Comparison of ENCODE assay signal across 22 cellular contexts in genomic region chr15:76391847-76392246, GRCh38.
DNase-seq lines count a peak whose midpoint lies in the region; TF ChIP-seq lines count a peak whose summit lies in the region.
"Had no signal": no experiment of that assay in that cellular context is flagged by ENCODE, and none has a peak within 500 bp of the region (broad histone marks: within the 10 kb centered on the region; RNA-seq: fewer than 3 reads in every experiment).

No MANE protein-coding gene starts in this region.

- no peak overlapping the region for H3K4me3 ChIP-seq in HEK293 (ENCODE audit: low read depth, low read length)
- no peak overlapping the region for H3K4me3 ChIP-seq in LNCaP clone FGC (ENCODE audit: low read depth, low read length)
- no peak overlapping the region for H3K4me3 ChIP-seq in foreskin fibroblast (ENCODE audit: low read depth in 1 of 2, low read length in 2 of 2)
- H3K4me3 ChIP-seq: GM23338, HAP-1 had no signal

- no peaks in the 10 kb centered on the region for H3K9me3 ChIP-seq in HEK293 (ENCODE audit: control insufficient read depth, insufficient read depth, low read depth, low read length)
- H3K9me3 ChIP-seq: Caco-2 had no signal

- peaks cover 10% of the 10 kb centered on the region for H3K4me1 ChIP-seq in HEK293 (ENCODE audit: control insufficient read depth, insufficient read depth, low read length)

- CTCF ChIA-PET in HEK293 (lab: Yijun Ruan, JAX): interaction anchor here (0.6 to 1.4 kb wide), 5 partner anchors 8 to 475 kb away, joined by 3 to 4 read pairs (median 3); no protein-coding TSS in a partner anchor

- H3K36me3 ChIP-seq in HEK293 (ENCODE audit: control insufficient read depth in 2 of 2, insufficient read depth in 1 of 2, low read length in 2 of 2): no peaks in the 10 kb centered on the region
- H3K36me3 ChIP-seq: HAP-1 had no signal

- TF ChIP-seq CTCF in HEK293 (tag by site-specific recombination; IDR thresholded peaks at IDR 0.05): no peak
- TF ChIP-seq CTCF in LNCaP clone FGC (IDR thresholded peaks at IDR 0.05; ENCODE audit: control insufficient read depth, extremely low read depth, insufficient read depth): no peak
- TF ChIP-seq CTCF in foreskin fibroblast (IDR thresholded peaks at IDR 0.05; ENCODE audit: low read depth, low read length): no peak

- POLR2A ChIA-PET in HEK293 (lab: Yijun Ruan, JAX): no interaction called here

- no peak overlapping the region for H3K27ac ChIP-seq in HEK293 (ENCODE audit: extremely low read depth, low read depth, low read length)

- DNase-seq in LNCaP clone FGC (ENCODE audit: low read depth) (peak; percentile 51), foreskin fibroblast (peak; percentile 34 to 62), Kasumi-1 (lab: John Stamatoyannopoulos, UW) (no peak), SW 1271 (lab: John Stamatoyannopoulos, UW) (no peak), NCI-H524 treated with DMSO at 0.1 percent for 48 hours (lab: John Stamatoyannopoulos, UW) (no peak), NOMO-1 (lab: John Stamatoyannopoulos, UW; ENCODE audit: unreplicated experiment in 2 of 2) (no peak)
- DNase-seq: Caco-2; CD4-positive, CD25-positive, alpha-beta regulatory T cell; DMS 273 treated with DMSO at 0.1 percent for 48 hours; DMS79 treated with DMSO at 0.1 percent for 48 hours; MV-4-11; NCI-H1105 treated with DMSO at 0.1 percent for 48 hours; NCI-H2081; NCI-H2171; NCI-H345; NCI-H524; NCI-H82; SHP77; T-helper 17 cell had no signal

TF ChIP-seq in HEK293, 187 proteins besides CTCF, POLR2A, EP300 and RAD21:
- TF ChIP-seq, protein P1, sequence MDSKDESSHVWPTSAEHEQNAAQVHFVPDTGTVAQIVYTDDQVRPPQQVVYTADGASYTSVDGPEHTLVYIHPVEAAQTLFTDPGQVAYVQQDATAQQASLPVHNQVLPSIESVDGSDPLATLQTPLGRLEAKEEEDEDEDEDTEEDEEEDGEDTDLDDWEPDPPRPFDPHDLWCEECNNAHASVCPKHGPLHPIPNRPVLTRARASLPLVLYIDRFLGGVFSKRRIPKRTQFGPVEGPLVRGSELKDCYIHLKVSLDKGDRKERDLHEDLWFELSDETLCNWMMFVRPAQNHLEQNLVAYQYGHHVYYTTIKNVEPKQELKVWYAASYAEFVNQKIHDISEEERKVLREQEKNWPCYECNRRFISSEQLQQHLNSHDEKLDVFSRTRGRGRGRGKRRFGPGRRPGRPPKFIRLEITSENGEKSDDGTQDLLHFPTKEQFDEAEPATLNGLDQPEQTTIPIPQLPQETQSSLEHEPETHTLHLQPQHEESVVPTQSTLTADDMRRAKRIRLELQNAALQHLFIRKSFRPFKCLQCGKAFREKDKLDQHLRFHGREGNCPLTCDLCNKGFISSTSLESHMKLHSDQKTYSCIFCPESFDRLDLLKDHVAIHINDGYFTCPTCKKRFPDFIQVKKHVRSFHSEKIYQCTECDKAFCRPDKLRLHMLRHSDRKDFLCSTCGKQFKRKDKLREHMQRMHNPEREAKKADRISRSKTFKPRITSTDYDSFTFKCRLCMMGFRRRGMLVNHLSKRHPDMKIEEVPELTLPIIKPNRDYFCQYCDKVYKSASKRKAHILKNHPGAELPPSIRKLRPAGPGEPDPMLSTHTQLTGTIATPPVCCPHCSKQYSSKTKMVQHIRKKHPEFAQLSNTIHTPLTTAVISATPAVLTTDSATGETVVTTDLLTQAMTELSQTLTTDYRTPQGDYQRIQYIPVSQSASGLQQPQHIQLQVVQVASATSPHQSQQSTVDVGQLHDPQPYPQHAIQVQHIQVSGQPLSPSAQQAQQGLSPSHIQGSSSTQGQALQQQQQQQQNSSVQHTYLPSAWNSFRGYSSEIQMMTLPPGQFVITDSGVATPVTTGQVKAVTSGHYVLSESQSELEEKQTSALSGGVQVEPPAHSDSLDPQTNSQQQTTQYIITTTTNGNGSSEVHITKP (tag by site-specific recombination; IDR thresholded peaks at IDR 0.05): 0 out of 2 replicates have a peak, but pooled peaks have one; percentile 32
- no peak for TF ChIP-seq ZNF138 (tag by site-specific recombination; IDR thresholded peaks at IDR 0.05; ENCODE audit: borderline replicate concordance)

Comparison
In these comparisons a context has a peak if more than half of its experiments do, and no peak if none do; other contexts are left out.
1. DNase-seq: peak in LNCaP clone FGC (single experiment) and foreskin fibroblast (2 of 2); none in Kasumi-1 (0 of 2), SW 1271 (0 of 2), NCI-H524 treated with DMSO at 0.1 percent for 48 hours (single experiment) and NOMO-1 (0 of 2).